ENCODE assay signal across 8 cellular contexts in the genomic region with DNA sequence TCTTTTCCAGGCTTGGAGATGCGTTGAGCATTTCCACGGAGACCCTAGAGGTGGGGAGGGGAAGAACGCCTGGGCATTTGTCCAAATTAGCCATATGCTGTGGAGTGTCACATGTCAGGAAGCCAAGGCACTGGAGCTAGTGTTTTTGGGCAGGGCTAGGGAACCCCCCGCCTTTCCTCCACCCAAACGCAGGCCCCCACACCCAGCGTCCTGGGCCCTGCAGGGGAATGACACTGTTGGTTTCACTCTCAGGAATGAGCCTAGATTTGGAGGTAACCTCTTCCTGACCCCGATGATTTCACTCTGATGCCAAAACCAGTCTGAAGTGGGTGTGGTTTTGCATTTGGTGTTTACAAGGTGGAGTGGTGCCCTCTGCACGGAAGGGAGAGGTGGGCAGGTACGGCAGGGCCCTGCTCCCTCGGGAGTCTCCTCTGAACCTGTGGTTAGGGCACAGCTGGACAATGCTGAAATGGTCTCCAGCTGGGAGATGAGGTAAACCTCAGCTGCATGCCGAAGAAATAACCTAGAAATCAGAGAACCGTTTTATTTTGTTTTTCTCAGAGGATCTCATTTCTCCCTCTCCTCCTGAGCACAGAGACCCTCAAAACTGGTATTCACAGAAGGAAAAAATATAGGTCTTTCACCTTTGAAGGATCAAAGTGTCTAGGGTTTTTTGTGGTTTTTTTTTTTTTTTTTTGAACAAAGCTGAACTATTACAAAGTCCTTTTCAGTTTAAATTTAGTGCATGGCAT. TPM values are rescaled to one million over a fixed set of nuclear protein-coding genes. Genes with fewer than 3 reads are reported as not detected.
DNase-seq lines count a peak whose midpoint lies in the region; ATAC-seq and TF ChIP-seq lines count a peak whose summit lies in the region.

No MANE protein-coding gene starts in this region.

- H2AFZ ChIP-seq in SK-N-SH (ENCODE audit: low read depth), result no peak overlapping the region

- POLR2A ChIA-PET in SK-N-SH (lab: Yijun Ruan, JAX), result interaction anchor here (0.7 kb wide), 1 partner anchor 10 kb away, joined by 3 read pairs; no protein-coding TSS in a partner anchor

- peaks cover 53% of the 10 kb centered on the region for H4K20me1 ChIP-seq in BLaER1
- no peaks in the 10 kb centered on the region for H4K20me1 ChIP-seq in SK-N-SH (ENCODE audit: insufficient read depth)

- H3K4me1 ChIP-seq in BLaER1 (peaks cover 26% of the 10 kb centered on the region), SK-N-SH (ENCODE audit: control insufficient read depth in 1 of 2, insufficient read depth in 2 of 2, low read depth in 1 of 2, low read length in 1 of 2) (peaks cover 14% of the 10 kb centered on the region in 2 experiments; a peak in 2 of 4 replicates), esophagus squamous epithelium (peaks cover 7 to 22% (median 7%) of the 10 kb centered on the region in 3 donors)

- H3K79me2 ChIP-seq in SK-N-SH (ENCODE audit: insufficient read depth), result peaks cover 21% of the 10 kb centered on the region; the same call in 1 of the 2 replicates

- H3K9ac ChIP-seq in BLaER1, result peak overlapping the region; percentile 20; the same call in 1 of the 2 replicates
- no peak overlapping the region for H3K9ac ChIP-seq in SK-N-SH

- H3K27ac ChIP-seq in BLaER1 (no peak overlapping the region), SK-N-SH (ENCODE audit: low read depth in 2 of 2, low read length in 1 of 2) (peak overlapping the region in 1 of 2 experiments; percentile 47; a peak in 2 of 4 replicates), esophagus squamous epithelium (peak overlapping the region in 3 of 4 donors; percentile 24 to 51 (median 44))

- H3K4me3 ChIP-seq in BLaER1 (no peak overlapping the region), SK-N-SH (ENCODE audit: low read depth in 2 of 2, low read length in 1 of 2) (no peak overlapping the region; a peak in 1 of 4 replicates), esophagus squamous epithelium (peak overlapping the region in 1 of 4 donors; percentile 23)

- H3K9me2 ChIP-seq in SK-N-SH, result no peaks in the 10 kb centered on the region

- no peak for TF ChIP-seq POLR2A in esophagus squamous epithelium (IDR thresholded peaks at IDR 0.05)

- peak in 1 of 2 experiments; percentile 61; a peak in 2 of 4 replicates for TF ChIP-seq EP300 in SK-N-SH (IDR thresholded peaks at IDR 0.05; ENCODE audit: borderline replicate concordance in 1 of 2, low read depth in 1 of 2, low read length in 1 of 2)

- peak; percentile 10; the same call in 1 of the 2 replicates for TF ChIP-seq RAD21 in SK-N-SH (IDR thresholded peaks at IDR 0.05; ENCODE audit: low read length)

- H3K4me2 ChIP-seq in BLaER1 (peak overlapping the region; percentile 59), SK-N-SH (peak overlapping the region; percentile 30; the same call in 1 of the 2 replicates)

- peak; percentile 78 for DNase-seq in SK-N-SH
- DNase-seq in esophagus squamous epithelium (lab: John Stamatoyannopoulos, UW), result no peak
- DNase-seq in stimulated activated CD8-positive, alpha-beta memory T cell treated with anti-CD3 and anti-CD28 coated beads, Interleukin-4, amount 100 ng/mL, for 24 hours (ENCODE audit: low read depth), result peak; percentile 5
- DNase-seq in 8988T, result no peak
- DNase-seq in HUDEP-2 (lab: John Stamatoyannopoulos, UW; ENCODE audit: unreplicated experiment in 76 of 76), result no peak

- CTCF ChIA-PET in SK-N-SH (lab: Yijun Ruan, JAX), result interaction anchor here (0.5 to 16.6 kb wide), 14 partner anchors 9 to 453 kb away, joined by 3 to 421 read pairs (median 4); partner anchors contain the start of gene MTHFD1L

- TF ChIP-seq CTCF in SK-N-SH (IDR thresholded peaks at IDR 0.05) (0 out of 2 replicates have a peak, but pooled peaks have one; percentile 14), esophagus squamous epithelium (IDR thresholded peaks at IDR 0.05) (no peak)

- 46% methylated on average over 9 of the region's 12 CpGs for WGBS in SK-N-SH (ENCODE audit: low lambda C conversion rate)
- WGBS in esophagus squamous epithelium, 2 donors, result 41 to 44% methylated on average over 10 to 11 of the region's 12 CpGs

- H3F3A ChIP-seq in SK-N-SH (replicated peaks; ENCODE audit: insufficient read depth), result peaks cover 10% of the 10 kb centered on the region

- H3K27me3 ChIP-seq in BLaER1, result no peaks in the 10 kb centered on the region
- no peaks in the 10 kb centered on the region for H3K27me3 ChIP-seq in SK-N-SH (ENCODE audit: insufficient read depth)
- no peaks in the 10 kb centered on the region for H3K27me3 ChIP-seq in esophagus squamous epithelium

- intact Hi-C loops in esophagus squamous epithelium (cut with DNase I), result loop anchor here (5.0 kb wide), 2 partner anchors 117 to 437 kb away; no protein-coding TSS in a partner anchor

- H3K36me3 ChIP-seq in BLaER1 (peaks cover 66% of the 10 kb centered on the region), SK-N-SH (replicated peaks in 1 of 2; ENCODE audit: control insufficient read depth in 1 of 2, insufficient read depth in 2 of 2, low read length in 1 of 2) (peaks cover 23 to 37% of the 10 kb centered on the region in 2 experiments), esophagus squamous epithelium (no peaks in the 10 kb centered on the region)

- no peaks in the 10 kb centered on the region for H3K9me3 ChIP-seq in BLaER1
- H3K9me3 ChIP-seq in SK-N-SH, result no peaks in the 10 kb centered on the region
- H3K9me3 ChIP-seq in esophagus squamous epithelium, result no peaks in the 10 kb centered on the region

- peak; percentile 69 for ATAC-seq in GM19025 (IDR thresholded peaks at IDR 0.05; ENCODE audit: low read depth, unreplicated experiment)
- peak; percentile 61 for ATAC-seq in HG03280 (IDR thresholded peaks at IDR 0.05; ENCODE audit: unreplicated experiment)

TF ChIP-seq in SK-N-SH, 30 proteins besides CTCF, POLR2A, EP300 and RAD21:
- TF ChIP-seq NFIC (IDR thresholded peaks at IDR 0.05; ENCODE audit: borderline replicate concordance), result peak; percentile 64
- no peak for TF ChIP-seq JUND (IDR thresholded peaks at IDR 0.05)
- peak; percentile 52 for TF ChIP-seq CHD2 (IDR thresholded peaks at IDR 0.05; ENCODE audit: low read length, partially characterized antibody)
- TF ChIP-seq PBX3 (IDR thresholded peaks at IDR 0.05), result peak; percentile 13; the same call in 1 of the 2 replicates
- no peak for TF ChIP-seq MAX (IDR thresholded peaks at IDR 0.05; ENCODE audit: low read depth)
- TF ChIP-seq MXI1 (IDR thresholded peaks at IDR 0.05; ENCODE audit: low read depth, low read length), result peak; percentile 86; the same call in 1 of the 2 replicates
- TF ChIP-seq USF1 (IDR thresholded peaks at IDR 0.05; ENCODE audit: borderline replicate concordance, low read depth), result peak; percentile 26; the same call in 1 of the 2 replicates
- peak; percentile 56 for TF ChIP-seq TCF12 (IDR thresholded peaks at IDR 0.05)
TF ChIP-seq in SK-N-SH: peak in this region for 6.

RNA-seq across cellular contexts. Expression of gene MTHFD1L, which starts 29.6 kb away (rescaled TPM):
- 36.7 and 37.0 TPM in 2 replicates for polyA plus RNA-seq in SK-N-SH (2012; rRNA removed)
- polyA plus RNA-seq in SK-N-SH (2012; cell fraction: cytosol; rRNA removed), result 35.9 and 36.2 TPM in 2 replicates
- 35.4 and 47.8 TPM in 2 replicates for polyA plus RNA-seq in SK-N-SH (2012; cell fraction: nucleus; rRNA removed)
- 10 to 100 TPM in 2 of 4 donors, 1 to 10 TPM in 2; 2.4 to 19.2 (median 8.0) TPM for total RNA-seq in esophagus squamous epithelium

Comparison
In these comparisons a context has a peak if more than half of its experiments do, and no peak if none do; other contexts are left out.
1. DNase-seq: peak in SK-N-SH (single experiment) and stimulated activated CD8-positive, alpha-beta memory T cell treated with anti-CD3 and anti-CD28 coated beads, Interleukin-4, amount 100 ng/mL, for 24 hours (single experiment); none in esophagus squamous epithelium (single experiment), 8988T (single experiment) and HUDEP-2 (0 of 76).